7 cellular contexts compared by ENCODE assay signal in the genomic region with DNA sequence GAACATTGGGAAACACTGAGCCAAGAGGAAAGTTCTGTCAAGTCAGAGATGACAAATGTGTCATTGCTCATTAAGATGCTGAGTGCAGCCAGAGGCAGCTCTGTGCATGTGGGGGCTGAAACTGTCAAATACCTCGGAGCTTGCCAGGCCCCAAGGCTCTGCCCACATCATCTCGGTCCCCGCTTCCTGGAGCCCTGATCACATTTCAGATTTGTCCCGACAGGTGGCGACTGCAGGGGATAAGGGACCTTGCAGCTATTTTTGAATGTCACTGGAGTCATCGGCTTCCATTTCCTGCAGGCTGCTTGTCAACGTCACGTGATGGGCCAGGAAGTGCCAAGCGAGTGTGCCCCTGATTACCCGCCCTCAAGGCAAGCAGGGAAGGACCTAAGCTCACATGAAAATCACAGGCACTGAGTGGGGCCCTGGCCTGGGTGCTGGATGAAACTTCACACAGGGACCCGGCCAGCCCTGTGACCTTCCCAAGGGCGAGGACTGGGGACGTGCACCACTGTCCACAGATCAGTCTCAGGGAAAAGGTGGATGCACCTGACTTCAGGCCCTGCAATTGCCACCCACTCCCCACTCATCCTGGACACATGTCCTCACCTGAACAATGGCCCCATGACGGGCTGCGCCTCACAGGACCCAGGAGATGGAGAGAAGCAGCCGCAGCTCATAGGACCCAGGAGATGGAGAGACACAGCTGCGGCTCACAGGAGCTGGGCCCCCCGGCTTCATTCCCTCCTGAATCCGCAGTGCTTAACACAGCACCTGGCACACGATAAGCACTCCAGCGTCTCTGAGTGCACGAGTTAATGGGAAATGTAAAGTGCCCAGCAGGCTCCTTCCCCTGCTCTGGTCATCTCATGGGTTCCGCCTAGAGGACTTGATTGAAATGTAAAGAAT.
DNase-seq lines count a peak whose midpoint lies in the region; ATAC-seq and TF ChIP-seq lines count a peak whose summit lies in the region.

No MANE protein-coding gene starts in this region.

- CTCF ChIA-PET in activated CD8-positive, alpha-beta T cell treated with anti-CD3 and anti-CD28 coated beads for 36 hours (lab: Charles Lee), result interaction anchor here (0.8 to 13.2 kb wide), 22 partner anchors 8 to 778 kb away, joined by 3 to 125 read pairs (median 4); a partner anchor contains a TSS

- no peaks in the 10 kb centered on the region for H3K9me3 Mint-ChIP-seq in activated CD8-positive, alpha-beta T cell treated with anti-CD3 and anti-CD28 coated beads for 36 hours
- H3K9me3 Mint-ChIP-seq in nephron progenitor cell, result peaks cover 10% of the 10 kb centered on the region

- peaks cover 58% of the 10 kb centered on the region for H3K4me1 Mint-ChIP-seq in activated CD8-positive, alpha-beta T cell treated with anti-CD3 and anti-CD28 coated beads for 36 hours (ENCODE audit: low read depth)
- H3K4me1 Mint-ChIP-seq in nephron progenitor cell, result peaks cover 50% of the 10 kb centered on the region

- DNase-seq in NCI-H128 (lab: John Stamatoyannopoulos, UW; ENCODE audit: unreplicated experiment) (peak; percentile 3), DMS114 treated with DMSO at 0.1 percent for 48 hours (lab: John Stamatoyannopoulos, UW; ENCODE audit: unreplicated experiment) (no peak), NCI-H2107 treated with DMSO at 0.1 percent for 48 hours (lab: John Stamatoyannopoulos, UW; ENCODE audit: unreplicated experiment) (no peak), nephron progenitor cell (no peak)
- DNase-seq in activated CD8-positive, alpha-beta T cell treated with anti-CD3 and anti-CD28 coated beads for 36 hours, result peak; percentile 93
- DNase-seq in stimulated activated CD4-positive, alpha-beta T cell treated with anti-CD3 and anti-CD28 coated beads, Interleukin-1b, Interleukin-23, amount 100 ng/mL, for 24 hours (ENCODE audit: low read depth in 4 of 4, low spot score in 1 of 4), result peak; percentile 26 to 57 (median 53)

- H3K27me3 Mint-ChIP-seq in activated CD8-positive, alpha-beta T cell treated with anti-CD3 and anti-CD28 coated beads for 36 hours, result no peaks in the 10 kb centered on the region
- H3K27me3 Mint-ChIP-seq in nephron progenitor cell (ENCODE audit: low read depth, poor library complexity), result peaks cover 11% of the 10 kb centered on the region

- peak overlapping the region; percentile 87 for H3K27ac Mint-ChIP-seq in activated CD8-positive, alpha-beta T cell treated with anti-CD3 and anti-CD28 coated beads for 36 hours
- no peak overlapping the region for H3K27ac Mint-ChIP-seq in nephron progenitor cell

- no peak overlapping the region for H3K4me3 Mint-ChIP-seq in activated CD8-positive, alpha-beta T cell treated with anti-CD3 and anti-CD28 coated beads for 36 hours
- no peak overlapping the region for H3K4me3 Mint-ChIP-seq in nephron progenitor cell

- peak; percentile 50 for TF ChIP-seq CTCF in activated CD8-positive, alpha-beta T cell treated with anti-CD3 and anti-CD28 coated beads for 36 hours (IDR thresholded peaks at IDR 0.05)
- no peak for TF ChIP-seq CTCF in nephron progenitor cell (IDR thresholded peaks at IDR 0.05)

- POLR2A ChIA-PET in activated CD8-positive, alpha-beta T cell treated with anti-CD3 and anti-CD28 coated beads for 36 hours (lab: Charles Lee), result interaction anchor here (0.6 to 4.0 kb wide), 6 partner anchors 11 to 286 kb away, joined by 3 to 20 read pairs (median 4); a partner anchor contains a TSS

- intact Hi-C loops in activated CD8-positive, alpha-beta T cell treated with anti-CD3 and anti-CD28 coated beads for 36 hours (cut with micrococcal nuclease), result loop anchor here (5.0 kb wide), 1 partner anchor 106 kb away; no protein-coding TSS in a partner anchor

- H3K36me3 Mint-ChIP-seq in activated CD8-positive, alpha-beta T cell treated with anti-CD3 and anti-CD28 coated beads for 36 hours (ENCODE audit: low read depth), result peaks cover 72% of the 10 kb centered on the region
- peaks cover 35% of the 10 kb centered on the region for H3K36me3 Mint-ChIP-seq in nephron progenitor cell (ENCODE audit: low read depth)

- peak; percentile 95 for ATAC-seq in activated CD8-positive, alpha-beta T cell treated with anti-CD3 and anti-CD28 coated beads for 36 hours
- ATAC-seq in esophagus mucosa, result peak; percentile 60

Comparison
In these comparisons a context has a peak if more than half of its experiments do, and no peak if none do; other contexts are left out.
1. DNase-seq: peak in NCI-H128 (single experiment), activated CD8-positive, alpha-beta T cell treated with anti-CD3 and anti-CD28 coated beads for 36 hours (single experiment) and stimulated activated CD4-positive, alpha-beta T cell treated with anti-CD3 and anti-CD28 coated beads, Interleukin-1b, Interleukin-23, amount 100 ng/mL, for 24 hours (4 of 4); none in DMS114 treated with DMSO at 0.1 percent for 48 hours (single experiment), NCI-H2107 treated with DMSO at 0.1 percent for 48 hours (single experiment) and nephron progenitor cell (single experiment).